31 cellular contexts compared by ENCODE assay signal in genomic region chr1:248348475-248348874, GRCh38.
"Had no signal": no experiment of that assay in that cellular context is flagged by ENCODE, and none has a peak within 500 bp of the region (broad histone marks: within the 10 kb centered on the region; RNA-seq: fewer than 3 reads in every experiment).

Gene OR14C36 (plus strand): TSS chr1:248348775. CDS start chr1:248348775, 0 bp downstream.

- H3K27ac ChIP-seq: adrenal gland, ascending aorta, body of pancreas, brain microvascular endothelial cell, breast epithelium, cardiac muscle cell had no signal

- H3K27me3 ChIP-seq: adrenal gland, ascending aorta, body of pancreas, brain microvascular endothelial cell, breast epithelium, cardiac muscle cell had no signal

- ATAC-seq: activated naive CD4-positive, alpha-beta T cell treated with anti-CD3 and anti-CD28 coated beads, Interleukin-2, amount 50 U/mL, for 72 hours; activated naive CD8-positive, alpha-beta T cell treated with anti-CD3 and anti-CD28 coated beads, Interleukin-2, amount 50 U/mL, for 24 hours; activated T-cell treated with anti-CD3 and anti-CD28 coated beads, Interleukin-2, amount 50 U/mL, for 4 hours; activated T-cell treated with anti-CD3 and anti-CD28 coated beads, Interleukin-2, amount 50 U/mL, for 72 hours; activated T-helper 17 cell treated with anti-CD3 and anti-CD28 coated beads, Interleukin-2, amount 50 U/mL, for 72 hours; body of pancreas had no signal

- H3K4me3 ChIP-seq: adrenal gland, ascending aorta, body of pancreas, breast epithelium, cardiac muscle cell had no signal

- H3K4me1 ChIP-seq: adrenal gland, ascending aorta, body of pancreas, breast epithelium had no signal

- DNase-seq: activated effector memory CD4-positive, alpha-beta T cell treated with anti-CD3 and anti-CD28 coated beads, Interleukin-2, amount 50 U/mL, for 16 hours; activated effector memory CD4-positive, alpha-beta T cell treated with Interleukin-2 at 50 U/mL for 16 hours; activated gamma-delta T cell; activated gamma-delta T cell treated with Interleukin-2 at 50 U/mL for 16 hours; activated naive CD4-positive, alpha-beta T cell; activated naive CD4-positive, alpha-beta T cell treated with anti-CD3 and anti-CD28 coated beads for 36 hours; activated naive CD4-positive, alpha-beta T cell treated with anti-CD3 and anti-CD28 coated beads, Interleukin-2, amount 10 ng/mL, durations not matched to agents 7 days and 5 days; activated naive CD4-positive, alpha-beta T cell treated with anti-CD3 and anti-CD28 coated beads, Interleukin-2, amount 50 U/mL, for 16 hours; activated naive CD4-positive, alpha-beta T cell treated with Interleukin-2 at 50 U/mL for 16 hours; activated naive CD8-positive, alpha-beta T cell treated with anti-CD3 and anti-CD28 coated beads for 36 hours; activated naive CD8-positive, alpha-beta T cell treated with anti-CD3 and anti-CD28 coated beads, Interleukin-2, amount 10 ng/mL, durations not matched to agents 7 days and 5 days; activated naive CD8-positive, alpha-beta T cell treated with anti-CD3 and anti-CD28 coated beads, Interleukin-2, amount 50 U/mL, for 24 hours; activated T-cell treated with anti-CD3 and anti-CD28 coated beads, Interleukin-2, amount 50 U/mL, for 24 hours; activated T-cell treated with anti-CD3 and anti-CD28 coated beads, Interleukin-2, amount 50 U/mL, for 4 hours; activated T-cell treated with anti-CD3 and anti-CD28 coated beads, Interleukin-2, amount 50 U/mL, for 48 hours; activated T-cell treated with anti-CD3 and anti-CD28 coated beads, Interleukin-2, amount 50 U/mL, for 72 hours; adrenal gland; amniotic stem cell; amygdala; anterior cingulate cortex; aorta; body of pancreas; brain microvascular endothelial cell; caudate nucleus; central memory CD4-positive, alpha-beta T cell; cerebellar nuclear complex had no signal

- H3K9me3 ChIP-seq: adrenal gland, ascending aorta, body of pancreas, breast epithelium had no signal

- H3K36me3 ChIP-seq: adrenal gland, ascending aorta, brain microvascular endothelial cell, breast epithelium, cardiac muscle cell had no signal
